8 cellular contexts compared by ENCODE assay signal in the genomic region with DNA sequence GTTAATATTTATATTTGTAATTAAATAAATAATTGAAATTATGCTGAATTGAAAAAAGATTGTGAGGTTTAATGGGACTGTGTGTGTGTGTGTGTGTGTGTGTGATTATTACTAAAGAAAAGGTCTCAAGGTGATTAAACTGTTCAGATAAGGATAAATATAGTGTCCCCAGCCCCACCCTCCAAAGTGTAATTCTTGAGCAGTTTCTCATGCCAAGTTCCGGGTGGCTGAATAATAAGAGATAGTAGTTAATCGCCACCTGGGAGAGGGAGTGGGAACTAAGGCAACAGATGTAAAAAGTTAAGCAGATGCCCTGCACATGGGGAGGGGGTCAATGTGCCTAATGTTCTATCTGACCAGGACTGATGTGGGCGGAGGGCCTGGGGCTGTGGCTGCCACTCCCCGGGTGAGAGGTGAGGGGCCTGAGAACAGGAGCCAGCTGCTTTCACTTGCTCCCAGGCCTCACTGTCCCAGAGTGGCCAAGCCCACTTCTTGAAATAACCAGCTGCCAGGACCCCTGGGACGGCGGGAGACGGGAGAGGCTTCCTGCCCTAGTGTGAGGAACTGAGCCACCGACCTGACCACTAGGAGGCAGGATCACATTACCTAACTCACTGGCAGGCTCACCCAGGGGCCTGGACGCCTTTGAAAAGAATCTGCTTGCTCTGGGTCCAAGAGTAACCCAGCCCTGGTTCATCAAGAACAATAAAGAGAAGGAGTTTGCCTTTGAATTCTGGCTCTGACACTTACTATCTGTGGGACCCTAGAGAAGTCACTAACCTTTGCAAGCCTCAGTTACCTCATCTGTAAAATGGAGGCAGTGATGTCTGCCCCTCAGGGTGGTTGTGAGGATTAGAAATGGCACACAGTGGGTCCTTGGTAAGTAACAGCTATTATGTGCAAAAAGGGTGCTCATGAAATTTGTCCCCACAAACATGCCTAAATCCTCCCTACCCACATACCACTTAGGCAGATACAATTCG.
DNase-seq lines count a peak whose midpoint lies in the region; ATAC-seq and TF ChIP-seq lines count a peak whose summit lies in the region.

No MANE protein-coding gene starts in this region.

- no peaks in the 10 kb centered on the region for H3K36me3 ChIP-seq in heart left ventricle

- H3K4me1 ChIP-seq in heart left ventricle, result no peaks in the 10 kb centered on the region

- intact Hi-C loops in heart left ventricle (cut with DNase I) (loop anchor here in 2 of 10 donors (5.0 kb wide), 1 partner anchor 109 kb away; no protein-coding TSS in a partner anchor), Right ventricle myocardium inferior (cut with DNase I) (no loop called here)

- H3K9me3 ChIP-seq in heart left ventricle, result no peaks in the 10 kb centered on the region

- H3K4me3 ChIP-seq in heart left ventricle (no peak overlapping the region), choroid plexus epithelial cell (ENCODE audit: low read depth, low read length) (no peak overlapping the region)

- TF ChIP-seq CTCF in heart left ventricle (IDR thresholded peaks at IDR 0.05) (peak; percentile 18 to 62 (median 36)), choroid plexus epithelial cell (conservative IDR thresholded peaks at IDR 0.05; ENCODE audit: low read depth, low read length) (peak; percentile 83)

- DNase-seq in heart left ventricle, result peak in 4 of 5 donors; percentile 21 to 58 (median 32)
- DNase-seq in Right ventricle myocardium inferior (ENCODE audit: missing footprints), result no peak
- peak; percentile 41 for DNase-seq in NCI-H774 (lab: John Stamatoyannopoulos, UW)
- DNase-seq in choroid plexus epithelial cell (ENCODE audit: low read depth), result peak; percentile 75
- DNase-seq in medulla oblongata (ENCODE audit: extremely low spot score), result peak; percentile 20
- no peak for DNase-seq in SIG-M5 (lab: John Stamatoyannopoulos, UW)

- H3K27me3 ChIP-seq in heart left ventricle, result peaks cover 0 to 17% (median 0%) of the 10 kb centered on the region in 9 donors

- ATAC-seq in heart left ventricle (peak in 3 of 4 donors; percentile 59 to 74 (median 72)), Right ventricle myocardium inferior (no peak), HG02642 (IDR thresholded peaks at IDR 0.05; ENCODE audit: poor library complexity, unreplicated experiment) (peak; percentile 74), GM19455 (IDR thresholded peaks at IDR 0.05; ENCODE audit: unreplicated experiment) (no peak)

- 17 to 21% (median 20%) methylated on average over 10 of the region's 10 CpGs for WGBS in heart left ventricle, 4 donors

- TF ChIP-seq POLR2A in heart left ventricle (IDR thresholded peaks at IDR 0.05), result no peak

- no peak overlapping the region for H3K27ac ChIP-seq in heart left ventricle

Comparison
In these comparisons a context has a peak if more than half of its experiments do, and no peak if none do; other contexts are left out.
1. ATAC-seq: peak in heart left ventricle (3 of 4) and HG02642 (single experiment); none in Right ventricle myocardium inferior (single experiment) and GM19455 (single experiment).
2. DNase-seq: peak in heart left ventricle (4 of 5), NCI-H774 (single experiment), choroid plexus epithelial cell (single experiment) and medulla oblongata (single experiment); none in Right ventricle myocardium inferior (single experiment) and SIG-M5 (single experiment).